Comparison of ENCODE assay signal across 8 cellular contexts in the genomic region with DNA sequence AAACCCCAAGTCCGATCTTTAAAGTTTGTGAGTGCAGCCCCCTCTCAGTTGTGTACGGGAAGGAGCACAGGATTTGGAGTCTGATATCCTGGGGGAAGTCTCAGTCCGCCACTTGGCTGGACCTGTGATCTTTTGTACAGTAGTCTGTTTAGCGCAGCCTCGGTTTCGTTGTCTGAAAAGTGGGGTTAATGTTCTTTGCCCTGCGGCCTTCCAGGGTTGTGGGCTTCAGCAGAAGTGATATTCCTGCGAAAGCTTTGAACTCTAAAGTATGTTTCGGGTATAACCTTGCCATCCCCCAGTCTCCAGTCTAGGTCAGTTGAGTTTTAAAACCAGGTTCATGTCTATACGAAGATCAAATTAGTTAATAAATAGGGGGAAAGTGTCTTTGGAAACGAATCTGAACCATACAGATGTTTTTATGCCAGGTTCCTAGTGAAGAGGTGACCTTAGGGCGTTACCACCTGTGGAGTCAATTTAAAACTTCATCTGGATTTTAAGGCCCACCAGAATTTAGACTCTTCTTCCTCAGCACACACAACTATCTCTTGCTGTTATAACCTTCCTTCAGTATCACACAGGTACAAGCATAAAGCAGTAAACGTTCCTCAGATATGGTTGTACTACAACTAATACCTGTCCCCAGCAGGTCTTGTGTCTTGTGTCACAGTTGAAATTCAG. TPM values are rescaled to one million over a fixed set of nuclear protein-coding genes. Genes with fewer than 3 reads are reported as not detected.
DNase-seq lines count a peak whose midpoint lies in the region; ATAC-seq and TF ChIP-seq lines count a peak whose summit lies in the region.

No MANE protein-coding gene starts in this region.

- H3K4me1 ChIP-seq in effector memory CD4-positive, alpha-beta T cell (ENCODE audit: control insufficient read depth, insufficient read depth, low read length, poor library complexity, severe bottlenecking), result peaks cover 9% of the 10 kb centered on the region

- peaks cover 7% of the 10 kb centered on the region for H3K36me3 Mint-ChIP-seq in T-helper 1 cell treated with Interleukin-12 subunit alpha and Interleukin-12 subunit beta and Interleukin-4 antibody, amounts not matched to agents 30 μg/mL and 1 μg/mL, for 36 hours (ENCODE audit: low read depth)
- peaks cover 0 to 5% (median 2%) of the 10 kb centered on the region in 3 donors for H3K36me3 Mint-ChIP-seq in naive thymus-derived CD8-positive, alpha-beta T cell

- H3K4me3 ChIP-seq in LNCaP clone FGC (ENCODE audit: low read depth, low read length), result peak overlapping the region; percentile 97
- peak overlapping the region; percentile 75 for H3K4me3 ChIP-seq in effector memory CD4-positive, alpha-beta T cell (ENCODE audit: insufficient read depth, low read depth, low read length, poor library complexity, severe bottlenecking)

- H3K4me1 Mint-ChIP-seq in T-helper 1 cell treated with Interleukin-12 subunit alpha and Interleukin-12 subunit beta and Interleukin-4 antibody, amounts not matched to agents 30 μg/mL and 1 μg/mL, for 36 hours (ENCODE audit: low read depth), result peaks cover 41% of the 10 kb centered on the region
- peaks cover 16 to 71% (median 50%) of the 10 kb centered on the region in 4 donors for H3K4me1 Mint-ChIP-seq in naive thymus-derived CD8-positive, alpha-beta T cell

- H3K27ac Mint-ChIP-seq in T-helper 1 cell treated with Interleukin-12 subunit alpha and Interleukin-12 subunit beta and Interleukin-4 antibody, amounts not matched to agents 30 μg/mL and 1 μg/mL, for 36 hours, result peak overlapping the region; percentile 82
- peak overlapping the region; percentile 91 to 99 (median 98) for H3K27ac Mint-ChIP-seq in naive thymus-derived CD8-positive, alpha-beta T cell

- H3K4me3 Mint-ChIP-seq in T-helper 1 cell treated with Interleukin-12 subunit alpha and Interleukin-12 subunit beta and Interleukin-4 antibody, amounts not matched to agents 30 μg/mL and 1 μg/mL, for 36 hours, result peak overlapping the region; percentile 90
- peak overlapping the region; percentile 79 to 96 (median 90) for H3K4me3 Mint-ChIP-seq in naive thymus-derived CD8-positive, alpha-beta T cell

- H3K9me3 Mint-ChIP-seq in T-helper 1 cell treated with Interleukin-12 subunit alpha and Interleukin-12 subunit beta and Interleukin-4 antibody, amounts not matched to agents 30 μg/mL and 1 μg/mL, for 36 hours, result peaks cover 7% of the 10 kb centered on the region
- H3K9me3 Mint-ChIP-seq in naive thymus-derived CD8-positive, alpha-beta T cell, result peaks cover 0 to 4% (median 0%) of the 10 kb centered on the region in 9 donors

- peak overlapping the region; percentile 96 for H3K27ac ChIP-seq in effector memory CD4-positive, alpha-beta T cell (ENCODE audit: insufficient read depth, low read length, poor library complexity, severe bottlenecking)

- ATAC-seq in naive thymus-derived CD8-positive, alpha-beta T cell, result no peak
- ATAC-seq in HG03196 (IDR thresholded peaks at IDR 0.05; ENCODE audit: unreplicated experiment), result no peak

- no peak for TF ChIP-seq CTCF in LNCaP clone FGC (IDR thresholded peaks at IDR 0.05; ENCODE audit: control insufficient read depth, extremely low read depth, insufficient read depth)

- H3K27me3 ChIP-seq in effector memory CD4-positive, alpha-beta T cell (replicated peaks; ENCODE audit: control insufficient read depth, insufficient read depth, low read length, poor library complexity, severe bottlenecking), result no peaks in the 10 kb centered on the region

- no peaks in the 10 kb centered on the region for H3K27me3 Mint-ChIP-seq in T-helper 1 cell treated with Interleukin-12 subunit alpha and Interleukin-12 subunit beta and Interleukin-4 antibody, amounts not matched to agents 30 μg/mL and 1 μg/mL, for 36 hours (ENCODE audit: low read depth)
- no peaks in the 10 kb centered on the region for H3K27me3 Mint-ChIP-seq in naive thymus-derived CD8-positive, alpha-beta T cell

- POLR2A ChIA-PET in naive thymus-derived CD8-positive, alpha-beta T cell (lab: Charles Lee), result no interaction called here

- DNase-seq in T-helper 1 cell (no peak), LNCaP clone FGC (ENCODE audit: low read depth) (no peak), retina (no peak), NCI-H1436 treated with DMSO at 0.1 percent for 48 hours (lab: John Stamatoyannopoulos, UW) (no peak)
- no peak for DNase-seq in effector memory CD4-positive, alpha-beta T cell
- no peak for DNase-seq in naive thymus-derived CD8-positive, alpha-beta T cell

- no peaks in the 10 kb centered on the region for H3K36me3 ChIP-seq in effector memory CD4-positive, alpha-beta T cell (ENCODE audit: control insufficient read depth, insufficient read depth, low read length)

- H3K9me3 ChIP-seq in effector memory CD4-positive, alpha-beta T cell (ENCODE audit: control insufficient read depth, low read length), result no peaks in the 10 kb centered on the region

RNA-seq across cellular contexts. Expression of a gene that starts 0.9 kb away (rescaled TPM):
- 10 to 100 TPM; 27.0 to 28.8 TPM for total RNA-seq in naive thymus-derived CD8-positive, alpha-beta T cell
- polyA plus RNA-seq in naive thymus-derived CD8-positive, alpha-beta T cell, result 10 to 100 TPM in 2 of 3 donors, 1 to 10 TPM in 1; 7.3 to 14.2 (median 11.4) TPM
